In genomic region chr14:93056840-93057585, GRCh38 we compare ENCODE assay signal across 10 cellular contexts. TPM values are rescaled to one million over a fixed set of nuclear protein-coding genes. Genes with fewer than 3 reads are reported as not detected.
DNase-seq lines count a peak whose midpoint lies in the region; ATAC-seq, FAIRE-seq and TF ChIP-seq lines count a peak whose summit lies in the region.
"Had no signal": no experiment of that assay in that cellular context is flagged by ENCODE, and none has a peak within 500 bp of the region (broad histone marks: within the 10 kb centered on the region; RNA-seq: fewer than 3 reads in every experiment).

No MANE protein-coding gene starts in this region.

- H3K27me3 Mint-ChIP-seq in activated CD8-positive, alpha-beta T cell treated with anti-CD3 and anti-CD28 coated beads for 36 hours = no peaks in the 10 kb centered on the region

- TF ChIP-seq POLR2A in GM12891 (IDR thresholded peaks at IDR 0.05; ENCODE audit: low read depth, low read length) (no peak), gastroesophageal sphincter (IDR thresholded peaks at IDR 0.05) (no peak)

- H3K36me3 Mint-ChIP-seq in activated CD8-positive, alpha-beta T cell treated with anti-CD3 and anti-CD28 coated beads for 36 hours (ENCODE audit: low read depth) = peaks cover 6% of the 10 kb centered on the region

- no peaks in the 10 kb centered on the region for H3K9me3 ChIP-seq in gastroesophageal sphincter

- 20 to 31% methylated on average over 1 to 9 of the region's 14 CpGs for WGBS in gastroesophageal sphincter (ENCODE audit: low coverage in 1 of 2), 2 donors

- no peak overlapping the region for H3K9ac ChIP-seq in rectal smooth muscle tissue (ENCODE audit: low read length)

- intact Hi-C loops in activated CD8-positive, alpha-beta T cell treated with anti-CD3 and anti-CD28 coated beads for 36 hours (cut with micrococcal nuclease) = no loop called here

- peaks cover 66% of the 10 kb centered on the region for H3K4me1 Mint-ChIP-seq in activated CD8-positive, alpha-beta T cell treated with anti-CD3 and anti-CD28 coated beads for 36 hours (ENCODE audit: low read depth)

- H3K27ac ChIP-seq in gastroesophageal sphincter (peak overlapping the region; percentile 65 to 90 (median 84)), rectal smooth muscle tissue (ENCODE audit: low read depth, low read length) (peak overlapping the region; percentile 73)

- H3K36me3 ChIP-seq in gastroesophageal sphincter (no peaks in the 10 kb centered on the region), rectal smooth muscle tissue (ENCODE audit: control insufficient read depth, insufficient read depth, low read length) (no peaks in the 10 kb centered on the region)

- no peak overlapping the region for H3K4me3 ChIP-seq in gastroesophageal sphincter
- H3K4me3 ChIP-seq in rectal smooth muscle tissue (ENCODE audit: low read length) = no peak overlapping the region

- H3K9me3 Mint-ChIP-seq in activated CD8-positive, alpha-beta T cell treated with anti-CD3 and anti-CD28 coated beads for 36 hours = no peaks in the 10 kb centered on the region

- no peak for ATAC-seq in activated CD8-positive, alpha-beta T cell treated with anti-CD3 and anti-CD28 coated beads for 36 hours
- ATAC-seq in gastroesophageal sphincter (peak; percentile 73), GM18517 (IDR thresholded peaks at IDR 0.05; ENCODE audit: unreplicated experiment) (no peak), GM21717 (IDR thresholded peaks at IDR 0.05; ENCODE audit: unreplicated experiment) (no peak)

- POLR2A ChIA-PET in activated CD8-positive, alpha-beta T cell treated with anti-CD3 and anti-CD28 coated beads for 36 hours (lab: Charles Lee) = interaction anchor here (1.4 kb wide), 1 partner anchor 9 kb away, joined by 4 read pairs; no protein-coding TSS in a partner anchor

- H3K27ac Mint-ChIP-seq in activated CD8-positive, alpha-beta T cell treated with anti-CD3 and anti-CD28 coated beads for 36 hours = peak overlapping the region; percentile 32

- DNase-seq in GM12891 (ENCODE audit: insufficient read length, low spot score) (no peak), NCI-H1436 (lab: John Stamatoyannopoulos, UW) (no peak)
- DNase-seq in activated CD8-positive, alpha-beta T cell treated with anti-CD3 and anti-CD28 coated beads for 36 hours = no peak
- DNase-seq in stimulated activated naive CD4-positive, alpha-beta T cell treated with Interleukin-2 at 50 U/mL for 16 hours (lab: John Stamatoyannopoulos, UW) = no peak
- DNase-seq: activated effector memory CD4-positive, alpha-beta T cell treated with Interleukin-2 at 50 U/mL for 16 hours; kidney had no signal

- H3K4me3 Mint-ChIP-seq in activated CD8-positive, alpha-beta T cell treated with anti-CD3 and anti-CD28 coated beads for 36 hours = no peak overlapping the region

- no peak for TF ChIP-seq EP300 in gastroesophageal sphincter (IDR thresholded peaks at IDR 0.05)

- H3K4me1 ChIP-seq in gastroesophageal sphincter = peaks cover 10 to 91% (median 37%) of the 10 kb centered on the region in 3 donors
- H3K4me1 ChIP-seq in rectal smooth muscle tissue (ENCODE audit: control insufficient read depth, insufficient read depth, low read length) = peaks cover 60% of the 10 kb centered on the region

- peak; percentile 75 for FAIRE-seq in GM12891 (lab: Jason Lieb, UNC)
- FAIRE-seq: kidney had no signal

- no peak for TF ChIP-seq CTCF in activated CD8-positive, alpha-beta T cell treated with anti-CD3 and anti-CD28 coated beads for 36 hours (IDR thresholded peaks at IDR 0.05)
- no peak for TF ChIP-seq CTCF in gastroesophageal sphincter (IDR thresholded peaks at IDR 0.05)

- CTCF ChIA-PET in activated CD8-positive, alpha-beta T cell treated with anti-CD3 and anti-CD28 coated beads for 36 hours (lab: Charles Lee) = interaction anchor here (1.1 to 1.3 kb wide), 2 partner anchors 56 kb away, joined by 3 to 5 read pairs; no protein-coding TSS in a partner anchor

- H3K27me3 ChIP-seq in gastroesophageal sphincter = no peaks in the 10 kb centered on the region
- H3K27me3 ChIP-seq in rectal smooth muscle tissue (ENCODE audit: control insufficient read depth, insufficient read depth, low read length) = no peaks in the 10 kb centered on the region

TF ChIP-seq in GM12891, 5 proteins besides CTCF, POLR2A, EP300 and RAD21:
- no peak for TF ChIP-seq POU2F2 (IDR thresholded peaks at IDR 0.05; ENCODE audit: low read depth, low read length)
TF ChIP-seq in GM12891: peak in this region for 0.

RNA-seq across cellular contexts. Expression of gene ITPK1, which starts 58.7 kb away (rescaled TPM):
- polyA plus RNA-seq in GM12891 (2012; ENCODE audit: low read depth, missing spikeins) = 22.4 TPM
- 10 to 100 TPM; 78.5 to 83.5 TPM for total RNA-seq in activated CD8-positive, alpha-beta T cell treated with anti-CD3 and anti-CD28 coated beads for 36 hours
- total RNA-seq in gastroesophageal sphincter = 100 to 1,000 TPM in 3 of 4 donors, 10 to 100 TPM in 1; 68.8 to 201 (median 134) TPM
